ENCODE assay signal across 19 cellular contexts in the genomic region with DNA sequence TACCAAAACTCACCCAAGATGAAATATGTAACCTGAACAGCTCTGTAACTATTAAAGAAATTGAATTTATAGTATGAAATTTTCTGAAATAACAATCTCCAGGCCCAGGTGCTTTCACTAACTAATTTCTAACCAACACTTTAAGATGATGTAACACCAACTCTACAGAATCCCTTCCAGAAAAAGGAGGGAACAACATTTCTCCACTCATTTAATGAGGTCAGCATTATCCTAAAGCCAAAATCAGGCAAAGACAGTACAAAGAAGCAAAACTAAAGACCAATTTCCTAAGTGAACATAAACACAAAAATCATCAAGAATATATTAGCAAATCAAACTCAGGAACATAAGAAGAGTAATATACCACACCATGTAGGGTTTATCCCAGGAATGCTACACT.
"Had no signal": no experiment of that assay in that cellular context is flagged by ENCODE, and none has a peak within 500 bp of the region (broad histone marks: within the 10 kb centered on the region; RNA-seq: fewer than 3 reads in every experiment).

No MANE protein-coding gene starts in this region.

- H3K4me1 ChIP-seq: colonic mucosa, SJSA1 had no signal

- H3K4me3 Mint-ChIP-seq: activated B cell treated with CpG ODN at 0.5 μM for 24 hours; activated CD8-positive, alpha-beta T cell treated with anti-CD3 and anti-CD28 coated beads for 36 hours; activated T-helper 1 cell treated with anti-CD3 and anti-CD28 coated beads, Interleukin-12 subunit alpha, Interleukin-12 subunit beta, Interleukin-2, Interleukin-4 antibody, amounts not matched to agents 30 ng/mL and 10 ng/mL and 1 ng/mL, durations not matched to agents 14 hours and 24 hours and 36 hours; neural crest cell had no signal

- H3K27ac Mint-ChIP-seq: activated B cell treated with CpG ODN at 0.5 μM for 24 hours; activated CD8-positive, alpha-beta T cell treated with anti-CD3 and anti-CD28 coated beads for 36 hours; activated T-helper 1 cell treated with anti-CD3 and anti-CD28 coated beads, Interleukin-12 subunit alpha, Interleukin-12 subunit beta, Interleukin-2, Interleukin-4 antibody, amounts not matched to agents 30 ng/mL and 10 ng/mL and 1 ng/mL, durations not matched to agents 14 hours and 24 hours and 36 hours had no signal

- DNase-seq: activated B cell treated with CpG ODN at 0.5 μM for 24 hours; activated CD4-positive, alpha-beta T cell treated with anti-CD3 and anti-CD28 coated beads for 48 hours; activated CD8-positive, alpha-beta T cell treated with anti-CD3 and anti-CD28 coated beads for 36 hours; activated naive CD4-positive, alpha-beta T cell treated with Interleukin-2 at 50 U/mL for 16 hours; adrenal gland; central memory CD4-positive, alpha-beta T cell; colonic mucosa; ovary; sigmoid colon; stimulated activated CD4-positive, alpha-beta T cell treated with anti-CD3 and anti-CD28 coated beads, Interleukin-12 subunit alpha, Interleukin-12 subunit beta, amount 100 ng/mL, for 4 hours; stimulated activated naive CD4-positive, alpha-beta T cell; SW 1271; trophoblast cell had no signal

- H3K27me3 Mint-ChIP-seq: activated B cell treated with CpG ODN at 0.5 μM for 24 hours; activated CD8-positive, alpha-beta T cell treated with anti-CD3 and anti-CD28 coated beads for 36 hours had no signal

- H3K27me3 ChIP-seq: adrenal gland, colonic mucosa, hepatocyte, ovary, sigmoid colon, SJSA1, suprapubic skin had no signal

- H3K36me3 ChIP-seq: adrenal gland, colonic mucosa, ovary, sigmoid colon, SJSA1, suprapubic skin had no signal

- H3K9me3 ChIP-seq: adrenal gland, colonic mucosa, ovary, sigmoid colon, SJSA1, suprapubic skin had no signal

- H3K4me3 ChIP-seq: adrenal gland, colonic mucosa, hepatocyte, ovary, sigmoid colon, SJSA1, suprapubic skin had no signal

- ATAC-seq: activated CD8-positive, alpha-beta T cell treated with anti-CD3 and anti-CD28 coated beads for 36 hours; esophagus mucosa had no signal
